19 cellular contexts compared by ENCODE assay signal in genomic region chr2:200340527-200341224, GRCh38. TPM values are rescaled to one million over a fixed set of nuclear protein-coding genes. Genes with fewer than 3 reads are reported as not detected.
A peak's percentile ranks its signal among the peaks of the same experiment; 100 is the strongest.
DNase-seq lines count a peak whose midpoint lies in the region; ATAC-seq and TF ChIP-seq lines count a peak whose summit lies in the region.
"Had no signal": no experiment of that assay in that cellular context is flagged by ENCODE, and none has a peak within 500 bp of the region (broad histone marks: within the 10 kb centered on the region; RNA-seq: fewer than 3 reads in every experiment).

No MANE protein-coding gene starts in this region.

- ATAC-seq in right cardiac atrium: peak; percentile 65 to 78
- no peak for ATAC-seq in GM21723 (IDR thresholded peaks at IDR 0.05; ENCODE audit: unreplicated experiment)
- ATAC-seq in GM18909 (IDR thresholded peaks at IDR 0.05; ENCODE audit: poor library complexity, unreplicated experiment): no peak
- ATAC-seq: GM12878 had no signal

- H3K36me3 Mint-ChIP-seq in mesothelial cell of epicardium: peaks cover 19% of the 10 kb centered on the region
- H3K36me3 Mint-ChIP-seq: CD14-positive monocyte had no signal

- H3K27ac ChIP-seq in right cardiac atrium (ENCODE audit: low read length): no peak overlapping the region
- H3K27ac ChIP-seq: tibial nerve had no signal

- DNase-seq in right cardiac atrium (no peak), cardiac septum (ENCODE audit: low spot score) (no peak), dermis microvascular lymphatic vessel endothelial cell (ENCODE audit: low read depth in 2 of 2) (peak; percentile 18 to 54), mesothelial cell of epicardium (ENCODE audit: low spot score in 2 of 2, unreplicated experiment in 2 of 2) (no peak), HT-29 (ENCODE audit: low spot score) (no peak), superior temporal gyrus (ENCODE audit: extremely low spot score) (no peak)
- DNase-seq: activated CD4-positive, alpha-beta T cell treated with anti-CD3 and anti-CD28 coated beads, Interleukin-2, amount 10 ng/mL, durations not matched to agents 7 days and 5 days; activated CD8-positive, alpha-beta memory T cell treated with anti-CD3 and anti-CD28 coated beads, Interleukin-2, amount 50 U/mL, for 4 hours; activated gamma-delta T cell; anterior cingulate cortex; GF-D8; Kasumi-1; NCI-H2171 treated with DMSO at 0.1 percent for 48 hours; stimulated activated CD8-positive, alpha-beta memory T cell treated with anti-CD3 and anti-CD28 coated beads, Interleukin-4, amount 100 ng/mL, for 48 hours had no signal

- peak overlapping the region; percentile 0 for H3K27ac Mint-ChIP-seq in mesothelial cell of epicardium
- H3K27ac Mint-ChIP-seq: activated CD4-positive, alpha-beta T cell treated with anti-CD3 and anti-CD28 coated beads, Interleukin-2, amount 10 ng/mL, durations not matched to agents 7 days and 5 days had no signal

- H3K4me1 ChIP-seq in right cardiac atrium (ENCODE audit: control insufficient read depth, insufficient read depth, low read length): peaks cover 14% of the 10 kb centered on the region

- intact Hi-C loops in right cardiac atrium (cut with DNase I) (no loop called here), cardiac septum (cut with DNase I) (no loop called here)

- WGBS in right cardiac atrium: 58% methylated on average over 6 of the region's 6 CpGs

- no peak overlapping the region for H3K4me3 Mint-ChIP-seq in mesothelial cell of epicardium
- H3K4me3 Mint-ChIP-seq: activated CD4-positive, alpha-beta T cell treated with anti-CD3 and anti-CD28 coated beads, Interleukin-2, amount 10 ng/mL, durations not matched to agents 7 days and 5 days; CD14-positive monocyte had no signal

- no peak for TF ChIP-seq CTCF in mesothelial cell of epicardium (IDR thresholded peaks at IDR 0.05; ENCODE audit: unreplicated experiment)

- no peaks in the 10 kb centered on the region for H3K27me3 ChIP-seq in right cardiac atrium (ENCODE audit: control insufficient read depth, insufficient read depth)
- H3K27me3 ChIP-seq: tibial nerve had no signal

- no peaks in the 10 kb centered on the region for H3K9me3 ChIP-seq in right cardiac atrium (ENCODE audit: control insufficient read depth, low read length)
- H3K9me3 ChIP-seq: tibial nerve had no signal

- no peaks in the 10 kb centered on the region for H3K27me3 Mint-ChIP-seq in mesothelial cell of epicardium (ENCODE audit: low read depth)
- H3K27me3 Mint-ChIP-seq: activated CD4-positive, alpha-beta T cell treated with anti-CD3 and anti-CD28 coated beads, Interleukin-2, amount 10 ng/mL, durations not matched to agents 7 days and 5 days had no signal

- peaks cover 46% of the 10 kb centered on the region for H3K4me1 Mint-ChIP-seq in mesothelial cell of epicardium

- peaks cover 15% of the 10 kb centered on the region for H3K9me3 Mint-ChIP-seq in mesothelial cell of epicardium

- no peak overlapping the region for H3K4me3 ChIP-seq in right cardiac atrium (ENCODE audit: low read length)
- H3K4me3 ChIP-seq: GM12878, tibial nerve had no signal

RNA-seq across cellular contexts. Expression of gene SPATS2L, which starts 34.2 kb away (rescaled TPM):
- total RNA-seq in right cardiac atrium (100 to 1,000 TPM; 115 to 147 (median 124) TPM), cardiac septum (144 TPM), dermis microvascular lymphatic vessel endothelial cell (9.4 and 11.1 TPM in 2 replicates), mesothelial cell of epicardium (78.6 to 84.8 TPM (median 83.7 TPM) in 3 replicates)
- 90.6 TPM for polyA plus RNA-seq in right cardiac atrium
- total RNA-seq in HT-29 (2014; rRNA removed; shearing (Covaris generic)): 60.5 and 64.0 TPM in 2 replicates

Comparison
In these comparisons a context has a peak if more than half of its experiments do, and no peak if none do; other contexts are left out.
1. ATAC-seq: peak in right cardiac atrium (2 of 2); none in GM21723 (single experiment) and GM18909 (single experiment).
2. DNase-seq: peak in dermis microvascular lymphatic vessel endothelial cell (2 of 2); none in right cardiac atrium (0 of 3), cardiac septum (single experiment), mesothelial cell of epicardium (0 of 2), HT-29 (single experiment) and superior temporal gyrus (single experiment).